1 cellular context compared by ENCODE assay signal in genomic region chr11:118005224-118006152, GRCh38.
TF ChIP-seq lines count a peak whose summit lies in the region.

No MANE protein-coding gene starts in this region.

TF ChIP-seq in GM23338, 12 proteins besides CTCF, POLR2A, EP300 and RAD21 (continued from another document):
- TF ChIP-seq, protein P1, sequence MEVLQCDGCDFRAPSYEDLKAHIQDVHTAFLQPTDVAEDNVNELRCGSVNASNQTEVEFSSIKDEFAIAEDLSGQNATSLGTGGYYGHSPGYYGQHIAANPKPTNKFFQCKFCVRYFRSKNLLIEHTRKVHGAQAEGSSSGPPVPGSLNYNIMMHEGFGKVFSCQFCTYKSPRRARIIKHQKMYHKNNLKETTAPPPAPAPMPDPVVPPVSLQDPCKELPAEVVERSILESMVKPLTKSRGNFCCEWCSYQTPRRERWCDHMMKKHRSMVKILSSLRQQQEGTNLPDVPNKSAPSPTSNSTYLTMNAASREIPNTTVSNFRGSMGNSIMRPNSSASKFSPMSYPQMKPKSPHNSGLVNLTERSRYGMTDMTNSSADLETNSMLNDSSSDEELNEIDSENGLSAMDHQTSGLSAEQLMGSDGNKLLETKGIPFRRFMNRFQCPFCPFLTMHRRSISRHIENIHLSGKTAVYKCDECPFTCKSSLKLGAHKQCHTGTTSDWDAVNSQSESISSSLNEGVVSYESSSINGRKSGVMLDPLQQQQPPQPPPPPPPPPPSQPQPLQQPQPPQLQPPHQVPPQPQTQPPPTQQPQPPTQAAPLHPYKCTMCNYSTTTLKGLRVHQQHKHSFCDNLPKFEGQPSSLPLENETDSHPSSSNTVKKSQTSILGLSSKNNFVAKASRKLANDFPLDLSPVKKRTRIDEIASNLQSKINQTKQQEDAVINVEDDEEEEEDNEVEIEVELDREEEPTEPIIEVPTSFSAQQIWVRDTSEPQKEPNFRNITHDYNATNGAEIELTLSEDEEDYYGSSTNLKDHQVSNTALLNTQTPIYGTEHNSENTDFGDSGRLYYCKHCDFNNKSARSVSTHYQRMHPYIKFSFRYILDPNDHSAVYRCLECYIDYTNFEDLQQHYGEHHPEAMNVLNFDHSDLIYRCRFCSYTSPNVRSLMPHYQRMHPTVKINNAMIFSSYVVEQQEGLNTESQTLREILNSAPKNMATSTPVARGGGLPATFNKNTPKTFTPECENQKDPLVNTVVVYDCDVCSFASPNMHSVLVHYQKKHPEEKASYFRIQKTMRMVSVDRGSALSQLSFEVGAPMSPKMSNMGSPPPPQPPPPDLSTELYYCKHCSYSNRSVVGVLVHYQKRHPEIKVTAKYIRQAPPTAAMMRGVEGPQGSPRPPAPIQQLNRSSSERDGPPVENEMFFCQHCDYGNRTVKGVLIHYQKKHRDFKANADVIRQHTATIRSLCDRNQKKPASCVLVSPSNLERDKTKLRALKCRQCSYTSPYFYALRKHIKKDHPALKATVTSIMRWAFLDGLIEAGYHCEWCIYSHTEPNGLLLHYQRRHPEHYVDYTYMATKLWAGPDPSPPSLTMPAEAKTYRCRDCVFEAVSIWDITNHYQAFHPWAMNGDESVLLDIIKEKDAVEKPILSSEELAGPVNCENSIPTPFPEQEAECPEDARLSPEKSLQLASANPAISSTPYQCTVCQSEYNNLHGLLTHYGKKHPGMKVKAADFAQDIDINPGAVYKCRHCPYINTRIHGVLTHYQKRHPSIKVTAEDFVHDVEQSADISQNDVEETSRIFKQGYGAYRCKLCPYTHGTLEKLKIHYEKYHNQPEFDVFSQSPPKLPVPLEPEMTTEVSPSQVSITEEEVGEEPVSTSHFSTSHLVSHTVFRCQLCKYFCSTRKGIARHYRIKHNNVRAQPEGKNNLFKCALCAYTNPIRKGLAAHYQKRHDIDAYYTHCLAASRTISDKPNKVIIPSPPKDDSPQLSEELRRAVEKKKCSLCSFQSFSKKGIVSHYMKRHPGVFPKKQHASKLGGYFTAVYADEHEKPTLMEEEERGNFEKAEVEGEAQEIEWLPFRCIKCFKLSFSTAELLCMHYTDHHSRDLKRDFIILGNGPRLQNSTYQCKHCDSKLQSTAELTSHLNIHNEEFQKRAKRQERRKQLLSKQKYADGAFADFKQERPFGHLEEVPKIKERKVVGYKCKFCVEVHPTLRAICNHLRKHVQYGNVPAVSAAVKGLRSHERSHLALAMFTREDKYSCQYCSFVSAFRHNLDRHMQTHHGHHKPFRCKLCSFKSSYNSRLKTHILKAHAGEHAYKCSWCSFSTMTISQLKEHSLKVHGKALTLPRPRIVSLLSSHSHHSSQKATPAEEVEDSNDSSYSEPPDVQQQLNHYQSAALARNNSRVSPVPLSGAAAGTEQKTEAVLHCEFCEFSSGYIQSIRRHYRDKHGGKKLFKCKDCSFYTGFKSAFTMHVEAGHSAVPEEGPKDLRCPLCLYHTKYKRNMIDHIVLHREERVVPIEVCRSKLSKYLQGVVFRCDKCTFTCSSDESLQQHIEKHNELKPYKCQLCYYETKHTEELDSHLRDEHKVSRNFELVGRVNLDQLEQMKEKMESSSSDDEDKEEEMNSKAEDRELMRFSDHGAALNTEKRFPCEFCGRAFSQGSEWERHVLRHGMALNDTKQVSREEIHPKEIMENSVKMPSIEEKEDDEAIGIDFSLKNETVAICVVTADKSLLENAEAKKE (CRISPR knock-in tag; IDR thresholded peaks at IDR 0.05): no peak
- TF ChIP-seq ETS1 (IDR thresholded peaks at IDR 0.05) (no peak), JUNB (IDR thresholded peaks at IDR 0.05; ENCODE audit: unreplicated experiment) (no peak), CREB1 (CRISPR knock-in tag; IDR thresholded peaks at IDR 0.05; ENCODE audit: low read depth) (no peak), ZNF331 (CRISPR knock-in tag; IDR thresholded peaks at IDR 0.05; ENCODE audit: low read depth) (no peak), EZH2phosphoT487 (IDR thresholded peaks at IDR 0.05; ENCODE audit: unreplicated experiment) (no peak), EZH2 (IDR thresholded peaks at IDR 0.05; ENCODE audit: low read depth, unreplicated experiment) (no peak), NANOG (IDR thresholded peaks at IDR 0.05; ENCODE audit: borderline replicate concordance) (no peak), POLR2AphosphoS5 (IDR thresholded peaks at IDR 0.05; ENCODE audit: low read depth) (no peak), ZNF114 (CRISPR knock-in tag; IDR thresholded peaks at IDR 0.05) (no peak)
- TF ChIP-seq, protein P2, sequence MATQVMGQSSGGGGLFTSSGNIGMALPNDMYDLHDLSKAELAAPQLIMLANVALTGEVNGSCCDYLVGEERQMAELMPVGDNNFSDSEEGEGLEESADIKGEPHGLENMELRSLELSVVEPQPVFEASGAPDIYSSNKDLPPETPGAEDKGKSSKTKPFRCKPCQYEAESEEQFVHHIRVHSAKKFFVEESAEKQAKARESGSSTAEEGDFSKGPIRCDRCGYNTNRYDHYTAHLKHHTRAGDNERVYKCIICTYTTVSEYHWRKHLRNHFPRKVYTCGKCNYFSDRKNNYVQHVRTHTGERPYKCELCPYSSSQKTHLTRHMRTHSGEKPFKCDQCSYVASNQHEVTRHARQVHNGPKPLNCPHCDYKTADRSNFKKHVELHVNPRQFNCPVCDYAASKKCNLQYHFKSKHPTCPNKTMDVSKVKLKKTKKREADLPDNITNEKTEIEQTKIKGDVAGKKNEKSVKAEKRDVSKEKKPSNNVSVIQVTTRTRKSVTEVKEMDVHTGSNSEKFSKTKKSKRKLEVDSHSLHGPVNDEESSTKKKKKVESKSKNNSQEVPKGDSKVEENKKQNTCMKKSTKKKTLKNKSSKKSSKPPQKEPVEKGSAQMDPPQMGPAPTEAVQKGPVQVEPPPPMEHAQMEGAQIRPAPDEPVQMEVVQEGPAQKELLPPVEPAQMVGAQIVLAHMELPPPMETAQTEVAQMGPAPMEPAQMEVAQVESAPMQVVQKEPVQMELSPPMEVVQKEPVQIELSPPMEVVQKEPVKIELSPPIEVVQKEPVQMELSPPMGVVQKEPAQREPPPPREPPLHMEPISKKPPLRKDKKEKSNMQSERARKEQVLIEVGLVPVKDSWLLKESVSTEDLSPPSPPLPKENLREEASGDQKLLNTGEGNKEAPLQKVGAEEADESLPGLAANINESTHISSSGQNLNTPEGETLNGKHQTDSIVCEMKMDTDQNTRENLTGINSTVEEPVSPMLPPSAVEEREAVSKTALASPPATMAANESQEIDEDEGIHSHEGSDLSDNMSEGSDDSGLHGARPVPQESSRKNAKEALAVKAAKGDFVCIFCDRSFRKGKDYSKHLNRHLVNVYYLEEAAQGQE (IDR thresholded peaks at IDR 0.05; ENCODE audit: unreplicated experiment): no peak
